Comparison of ENCODE assay signal across 22 cellular contexts in genomic region chr10:113261806-113262205, GRCh38.
"Had no signal": no experiment of that assay in that cellular context is flagged by ENCODE, and none has a peak within 500 bp of the region (broad histone marks: within the 10 kb centered on the region; RNA-seq: fewer than 3 reads in every experiment).

No MANE protein-coding gene starts in this region.

- H3K36me3 Mint-ChIP-seq: mesothelial cell of epicardium; naive B cell; natural killer cell treated with Interleukin-12 subunit alpha and Interleukin-12 subunit beta and Interleukin-15 and Interleukin-18, amount 100 ng/mL, for 72 hours; stimulated activated naive B cell treated with anti-CD40 and anti-IgM and Interleukin-4, amounts not matched to agents 10 μg/mL and 1 μg/mL and 100 μg/mL, for 72 hours had no signal

- H3K9me3 Mint-ChIP-seq: effector memory CD8-positive, alpha-beta T cell; mesothelial cell of epicardium; naive B cell; natural killer cell treated with Interleukin-12 subunit alpha and Interleukin-12 subunit beta and Interleukin-15 and Interleukin-18, amount 100 ng/mL, for 72 hours; neural crest cell; stimulated activated naive B cell treated with anti-CD40 and anti-IgM and Interleukin-4, amounts not matched to agents 10 μg/mL and 1 μg/mL and 100 μg/mL, for 72 hours; stimulated activated naive CD8-positive, alpha-beta T cell treated with anti-CD3 and anti-CD28 coated beads, Interleukin-15, Interleukin-2, amounts not matched to agents 100 ng/mL and 50 ng/mL, for 24 hours had no signal

- H3K9me3 ChIP-seq: colonic mucosa, mucosa of descending colon, neutrophil, pancreas, right lobe of liver, thoracic aorta, vagina had no signal

- ATAC-seq: effector memory CD8-positive, alpha-beta T cell; left lobe of liver; mucosa of descending colon; natural killer cell treated with Interleukin-12 subunit alpha and Interleukin-12 subunit beta and Interleukin-15 and Interleukin-18, amount 100 ng/mL, for 72 hours; pancreas; right lobe of liver had no signal

- H3K4me3 Mint-ChIP-seq: effector memory CD8-positive, alpha-beta T cell; memory B cell; mesothelial cell of epicardium; natural killer cell treated with Interleukin-12 subunit alpha and Interleukin-12 subunit beta and Interleukin-15 and Interleukin-18, amount 100 ng/mL, for 72 hours; neural crest cell; stimulated activated naive B cell treated with anti-CD40 and anti-IgM and Interleukin-4, amounts not matched to agents 10 μg/mL and 1 μg/mL and 100 μg/mL, for 72 hours; stimulated activated naive CD8-positive, alpha-beta T cell treated with anti-CD3 and anti-CD28 coated beads, Interleukin-15, Interleukin-2, amounts not matched to agents 100 ng/mL and 50 ng/mL, for 24 hours had no signal

- H3K27ac Mint-ChIP-seq: effector memory CD8-positive, alpha-beta T cell; memory B cell; mesothelial cell of epicardium; natural killer cell treated with Interleukin-12 subunit alpha and Interleukin-12 subunit beta and Interleukin-15 and Interleukin-18, amount 100 ng/mL, for 72 hours; stimulated activated naive CD8-positive, alpha-beta T cell treated with anti-CD3 and anti-CD28 coated beads, Interleukin-15, Interleukin-2, amounts not matched to agents 100 ng/mL and 50 ng/mL, for 24 hours had no signal

- H3K4me1 ChIP-seq: colonic mucosa, pancreas, right lobe of liver, vagina had no signal

- H3K36me3 ChIP-seq: colonic mucosa, neutrophil, pancreas, right lobe of liver, thoracic aorta, vagina had no signal

- DNase-seq: colonic mucosa; effector memory CD8-positive, alpha-beta T cell; mucosa of descending colon; pancreas; retina; right lobe of liver; small intestine; stimulated activated CD4-positive, alpha-beta T cell treated with anti-CD3 and anti-CD28 coated beads, Interleukin-15, amount 100 ng/mL, for 24 hours; stimulated activated CD4-positive, alpha-beta T cell treated with anti-CD3 and anti-CD28 coated beads, Interleukin-2, amount 100 ng/mL, for 48 hours; stimulated activated naive B cell treated with anti-CD40 and anti-IgM and Interleukin-4, amounts not matched to agents 10 μg/mL and 1 μg/mL and 100 μg/mL, for 72 hours; trophoblast cell had no signal

- H3K27ac ChIP-seq: colonic mucosa, neutrophil, pancreas, right lobe of liver, thoracic aorta, vagina had no signal

- H3K27me3 ChIP-seq: colonic mucosa, neutrophil, pancreas, right lobe of liver, vagina had no signal

- H3K4me3 ChIP-seq: colonic mucosa, lung, mucosa of descending colon, pancreas, right lobe of liver, thoracic aorta, vagina had no signal

- H3K4me1 Mint-ChIP-seq: memory B cell had no signal
